13 cellular contexts compared by ENCODE assay signal in genomic region chr2:106205488-106205887, GRCh38. TPM values are rescaled to one million over a fixed set of nuclear protein-coding genes. Genes with fewer than 3 reads are reported as not detected.
DNase-seq lines count a peak whose midpoint lies in the region; ATAC-seq and TF ChIP-seq lines count a peak whose summit lies in the region.
"Had no signal": no experiment of that assay in that cellular context is flagged by ENCODE, and none has a peak within 500 bp of the region (broad histone marks: within the 10 kb centered on the region; RNA-seq: fewer than 3 reads in every experiment).

No MANE protein-coding gene starts in this region.

- H3K4me1 Mint-ChIP-seq in activated CD4-positive, alpha-beta T cell treated with anti-CD3 and anti-CD28 coated beads for 36 hours: peaks cover 3% of the 10 kb centered on the region
- peaks cover 5% of the 10 kb centered on the region for H3K4me1 Mint-ChIP-seq in activated CD4-positive, alpha-beta T cell treated with anti-CD3 and anti-CD28 coated beads, Interleukin-2, amount 10 ng/mL, durations not matched to agents 7 days and 5 days
- H3K4me1 Mint-ChIP-seq in naive thymus-derived CD4-positive, alpha-beta T cell: peaks cover 0 to 3% (median 0%) of the 10 kb centered on the region in 7 donors

- H3K36me3 Mint-ChIP-seq in activated CD4-positive, alpha-beta T cell treated with anti-CD3 and anti-CD28 coated beads for 36 hours (ENCODE audit: low read depth): no peaks in the 10 kb centered on the region
- no peaks in the 10 kb centered on the region for H3K36me3 Mint-ChIP-seq in activated CD4-positive, alpha-beta T cell treated with anti-CD3 and anti-CD28 coated beads, Interleukin-2, amount 10 ng/mL, durations not matched to agents 7 days and 5 days (ENCODE audit: low read depth)
- peaks cover 0 to 3% (median 0%) of the 10 kb centered on the region in 5 donors for H3K36me3 Mint-ChIP-seq in naive thymus-derived CD4-positive, alpha-beta T cell

- H3K27ac ChIP-seq in naive thymus-derived CD4-positive, alpha-beta T cell (ENCODE audit: low read depth, low read length): no peak overlapping the region

- POLR2A ChIA-PET in activated CD4-positive, alpha-beta T cell treated with anti-CD3 and anti-CD28 coated beads for 36 hours (lab: Charles Lee): no interaction called here
- POLR2A ChIA-PET in activated CD4-positive, alpha-beta T cell treated with anti-CD3 and anti-CD28 coated beads, Interleukin-2, amount 10 ng/mL, durations not matched to agents 7 days and 5 days (lab: Charles Lee): no interaction called here
- POLR2A ChIA-PET in naive thymus-derived CD4-positive, alpha-beta T cell (lab: Charles Lee): interaction anchor here (0.7 kb wide), 1 partner anchor 68 kb away, joined by 3 read pairs; no protein-coding TSS in a partner anchor

- peaks cover 0 to 5% of the 10 kb centered on the region in 2 donors for H3K4me1 ChIP-seq in naive thymus-derived CD4-positive, alpha-beta T cell (ENCODE audit: control insufficient read depth in 2 of 2, insufficient read depth in 2 of 2, low read length in 2 of 2)

- CTCF ChIA-PET in activated CD4-positive, alpha-beta T cell treated with anti-CD3 and anti-CD28 coated beads for 36 hours (lab: Charles Lee): no interaction called here
- CTCF ChIA-PET in activated CD4-positive, alpha-beta T cell treated with anti-CD3 and anti-CD28 coated beads, Interleukin-2, amount 10 ng/mL, durations not matched to agents 7 days and 5 days (lab: Charles Lee): no interaction called here
- CTCF ChIA-PET in naive thymus-derived CD4-positive, alpha-beta T cell (lab: Charles Lee): no interaction called here

- H3K27ac Mint-ChIP-seq in activated CD4-positive, alpha-beta T cell treated with anti-CD3 and anti-CD28 coated beads for 36 hours: no peak overlapping the region
- H3K27ac Mint-ChIP-seq in activated CD4-positive, alpha-beta T cell treated with anti-CD3 and anti-CD28 coated beads, Interleukin-2, amount 10 ng/mL, durations not matched to agents 7 days and 5 days: no peak overlapping the region
- H3K27ac Mint-ChIP-seq in naive thymus-derived CD4-positive, alpha-beta T cell: peak overlapping the region in 1 of 9 donors; percentile 58

- no peaks in the 10 kb centered on the region for H3K36me3 ChIP-seq in naive thymus-derived CD4-positive, alpha-beta T cell (ENCODE audit: control insufficient read depth in 2 of 3, insufficient read depth in 3 of 3, low read length in 3 of 3)

- no peaks in the 10 kb centered on the region for H3K9me3 ChIP-seq in naive thymus-derived CD4-positive, alpha-beta T cell (ENCODE audit: control insufficient read depth in 2 of 3, low read length in 3 of 3)

- no peaks in the 10 kb centered on the region for H3K9me3 Mint-ChIP-seq in activated CD4-positive, alpha-beta T cell treated with anti-CD3 and anti-CD28 coated beads for 36 hours (ENCODE audit: low read depth)
- H3K9me3 Mint-ChIP-seq in activated CD4-positive, alpha-beta T cell treated with anti-CD3 and anti-CD28 coated beads, Interleukin-2, amount 10 ng/mL, durations not matched to agents 7 days and 5 days: peaks cover 18% of the 10 kb centered on the region
- peaks cover 0 to 10% (median 4%) of the 10 kb centered on the region in 11 donors for H3K9me3 Mint-ChIP-seq in naive thymus-derived CD4-positive, alpha-beta T cell

- intact Hi-C loops in activated CD4-positive, alpha-beta T cell treated with anti-CD3 and anti-CD28 coated beads for 36 hours (cut with DNase I, micrococcal nuclease): no loop called here
- intact Hi-C loops in naive thymus-derived CD4-positive, alpha-beta T cell (cut with micrococcal nuclease): no loop called here

- no peak for DNase-seq in activated CD4-positive, alpha-beta T cell treated with anti-CD3 and anti-CD28 coated beads for 36 hours
- DNase-seq in activated CD4-positive, alpha-beta T cell treated with anti-CD3 and anti-CD28 coated beads, Interleukin-2, amount 10 ng/mL, durations not matched to agents 7 days and 5 days: no peak
- DNase-seq in COLO668 (lab: John Stamatoyannopoulos, UW; ENCODE audit: unreplicated experiment) (peak; percentile 77), NCI-H510A treated with DMSO at 0.1 percent for 48 hours (lab: John Stamatoyannopoulos, UW) (peak; percentile 89), ureter (ENCODE audit: low spot score) (no peak)
- DNase-seq in naive thymus-derived CD4-positive, alpha-beta T cell: no peak
- DNase-seq: H7, Karpas-422, NCI-H2081, SHP77 had no signal

- peak; percentile 39 for ATAC-seq in activated CD4-positive, alpha-beta T cell treated with anti-CD3 and anti-CD28 coated beads for 36 hours
- peak; percentile 20 for ATAC-seq in naive thymus-derived CD4-positive, alpha-beta T cell
- ATAC-seq in SK-N-SH treated with all-trans-retinoic acid at 6 μM for 48 hours (no peak), HG03135 (IDR thresholded peaks at IDR 0.05; ENCODE audit: unreplicated experiment) (no peak)
- ATAC-seq: GM12878 had no signal

- H3K27me3 ChIP-seq in naive thymus-derived CD4-positive, alpha-beta T cell (ENCODE audit: control insufficient read depth in 2 of 2, insufficient read depth in 2 of 2, low read length in 2 of 2): no peaks in the 10 kb centered on the region

- H3K4me3 ChIP-seq in naive thymus-derived CD4-positive, alpha-beta T cell (ENCODE audit: low read length): no peak overlapping the region
- H3K4me3 ChIP-seq: GM12878 had no signal

- no peaks in the 10 kb centered on the region for H3K27me3 Mint-ChIP-seq in activated CD4-positive, alpha-beta T cell treated with anti-CD3 and anti-CD28 coated beads for 36 hours
- peaks cover 13% of the 10 kb centered on the region for H3K27me3 Mint-ChIP-seq in activated CD4-positive, alpha-beta T cell treated with anti-CD3 and anti-CD28 coated beads, Interleukin-2, amount 10 ng/mL, durations not matched to agents 7 days and 5 days
- H3K27me3 Mint-ChIP-seq in naive thymus-derived CD4-positive, alpha-beta T cell: peaks cover 0 to 27% (median 0%) of the 10 kb centered on the region in 5 donors

- H3K4me3 Mint-ChIP-seq in activated CD4-positive, alpha-beta T cell treated with anti-CD3 and anti-CD28 coated beads for 36 hours: no peak overlapping the region
- no peak overlapping the region for H3K4me3 Mint-ChIP-seq in activated CD4-positive, alpha-beta T cell treated with anti-CD3 and anti-CD28 coated beads, Interleukin-2, amount 10 ng/mL, durations not matched to agents 7 days and 5 days
- H3K4me3 Mint-ChIP-seq in naive thymus-derived CD4-positive, alpha-beta T cell: peak overlapping the region in 1 of 10 donors; percentile 21

TF ChIP-seq in SK-N-SH treated with all-trans-retinoic acid at 6 μM for 48 hours, 23 proteins besides CTCF, POLR2A, EP300 and RAD21:
- no peak for TF ChIP-seq CSDC2 (CRISPR knock-in tag; IDR thresholded peaks at IDR 0.05)
- TF ChIP-seq BACH2 (CRISPR knock-in tag; IDR thresholded peaks at IDR 0.05; ENCODE audit: borderline replicate concordance): no peak
- no peak for TF ChIP-seq ZFP30 (CRISPR knock-in tag; IDR thresholded peaks at IDR 0.05)

RNA-seq across cellular contexts. Expression of gene UXS1, which starts 11.4 kb away (rescaled TPM):
- total RNA-seq in activated CD4-positive, alpha-beta T cell treated with anti-CD3 and anti-CD28 coated beads for 36 hours: 10 to 100 TPM; 35.6 to 37.7 TPM
- 10 to 100 TPM; 77.6 to 85.0 TPM for total RNA-seq in activated CD4-positive, alpha-beta T cell treated with anti-CD3 and anti-CD28 coated beads, Interleukin-2, amount 10 ng/mL, durations not matched to agents 7 days and 5 days
- 100 to 1,000 TPM in 2 of 5 experiments, 10 to 100 TPM in 3; 52.3 to 185 (median 93.3) TPM for total RNA-seq in naive thymus-derived CD4-positive, alpha-beta T cell
- 100 to 1,000 TPM in 1 of 2 donors, 10 to 100 TPM in 1; 74.2 to 108 TPM for polyA plus RNA-seq in naive thymus-derived CD4-positive, alpha-beta T cell
- total RNA-seq in ureter: 62.2 TPM

Comparison
In these comparisons a context has a peak if more than half of its experiments do, and no peak if none do; other contexts are left out.
1. ATAC-seq: peak in activated CD4-positive, alpha-beta T cell treated with anti-CD3 and anti-CD28 coated beads for 36 hours (single experiment) and naive thymus-derived CD4-positive, alpha-beta T cell (single experiment); none in SK-N-SH treated with all-trans-retinoic acid at 6 μM for 48 hours (single experiment) and HG03135 (single experiment).
2. DNase-seq: peak in COLO668 (single experiment) and NCI-H510A treated with DMSO at 0.1 percent for 48 hours (single experiment); none in activated CD4-positive, alpha-beta T cell treated with anti-CD3 and anti-CD28 coated beads for 36 hours (single experiment), activated CD4-positive, alpha-beta T cell treated with anti-CD3 and anti-CD28 coated beads, Interleukin-2, amount 10 ng/mL, durations not matched to agents 7 days and 5 days (single experiment), naive thymus-derived CD4-positive, alpha-beta T cell (0 of 9) and ureter (single experiment).